Comparison of ENCODE assay signal across 23 cellular contexts in genomic region chr16:27901956-27902355, GRCh38.
DNase-seq lines count a peak whose midpoint lies in the region; ATAC-seq, FAIRE-seq and TF ChIP-seq lines count a peak whose summit lies in the region.
"Had no signal": no experiment of that assay in that cellular context is flagged by ENCODE, and none has a peak within 500 bp of the region (broad histone marks: within the 10 kb centered on the region; RNA-seq: fewer than 3 reads in every experiment).

No MANE protein-coding gene starts in this region.

- H3K14ac ChIP-seq in H1 (ENCODE audit: insufficient read length) = no peak overlapping the region

- BruUV-seq in Calu3 (replicated peaks; lab: Mats Ljungman, UMichigan) = no TSS peak

- H3K36me3 ChIP-seq in H1 (ENCODE audit: control insufficient read depth in 2 of 4, insufficient read depth in 4 of 4, low read length in 3 of 4) (no peaks in the 10 kb centered on the region), spleen (no peaks in the 10 kb centered on the region)
- H3K36me3 ChIP-seq: BE2C, BLaER1 had no signal

- H2BK12ac ChIP-seq in H1 (ENCODE audit: low read depth, low read length) = no peak overlapping the region

- 95% methylated on average over 7 of the region's 8 CpGs; no CpG with 5 or more reads in 1 of the 2 experiments for WGBS in H1 (ENCODE audit: extremely low coverage in 1 of 2, insufficient coverage in 1 of 2, insufficient read length in 1 of 2, insufficient replicate concordance in 2 of 2, low coverage in 1 of 2, low lambda C conversion rate in 2 of 2, missing lambda C conversion rate in 1 of 2), 2 experiments
- 75 to 83% (median 82%) methylated on average over 8 of the region's 8 CpGs for WGBS in spleen, 5 donors

- H3K4me3 Mint-ChIP-seq in activated CD8-positive, alpha-beta T cell treated with anti-CD3 and anti-CD28 coated beads, Interleukin-2, amount 10 ng/mL, durations not matched to agents 7 days and 5 days = no peak overlapping the region
- H3K4me3 Mint-ChIP-seq in activated CD8-positive, alpha-beta T cell treated with anti-CD3 and anti-CD28 coated beads for 36 hours = no peak overlapping the region
- no peak overlapping the region for H3K4me3 Mint-ChIP-seq in Calu3 (ENCODE audit: low read depth, unreplicated experiment)
- H3K4me3 Mint-ChIP-seq: CD14-positive monocyte; CD4-positive, alpha-beta memory T cell; CD4-positive, CD25-positive, alpha-beta regulatory T cell; CD8-positive, alpha-beta memory T cell had no signal

- POLR2A ChIA-PET in activated CD8-positive, alpha-beta T cell treated with anti-CD3 and anti-CD28 coated beads, Interleukin-2, amount 10 ng/mL, durations not matched to agents 7 days and 5 days (lab: Charles Lee) = no interaction called here
- POLR2A ChIA-PET in activated CD8-positive, alpha-beta T cell treated with anti-CD3 and anti-CD28 coated beads for 36 hours (lab: Charles Lee) = no interaction called here
- POLR2A ChIA-PET in H1 (lab: Charles Lee; ENCODE audit: partially characterized antibody) = no interaction called here

- CTCF ChIA-PET in activated CD8-positive, alpha-beta T cell treated with anti-CD3 and anti-CD28 coated beads, Interleukin-2, amount 10 ng/mL, durations not matched to agents 7 days and 5 days (lab: Charles Lee) = no interaction called here
- CTCF ChIA-PET in activated CD8-positive, alpha-beta T cell treated with anti-CD3 and anti-CD28 coated beads for 36 hours (lab: Charles Lee) = no interaction called here
- CTCF ChIA-PET in H1 (lab: Charles Lee; ENCODE audit: partially characterized antibody) = interaction anchor here (1.6 kb wide), 1 partner anchor 8 kb away, joined by 3 read pairs; no protein-coding TSS in a partner anchor
- CTCF ChIA-PET in Calu3 (lab: Charles Lee) = no interaction called here

- H3K27me3 Mint-ChIP-seq in activated CD8-positive, alpha-beta T cell treated with anti-CD3 and anti-CD28 coated beads, Interleukin-2, amount 10 ng/mL, durations not matched to agents 7 days and 5 days (ENCODE audit: low read depth) = peaks cover 3% of the 10 kb centered on the region
- H3K27me3 Mint-ChIP-seq in activated CD8-positive, alpha-beta T cell treated with anti-CD3 and anti-CD28 coated beads for 36 hours = peaks cover 8% of the 10 kb centered on the region
- peaks cover 89% of the 10 kb centered on the region for H3K27me3 Mint-ChIP-seq in Calu3 (ENCODE audit: unreplicated experiment)

- H3K23ac ChIP-seq in H1 (ENCODE audit: insufficient read length) = no peak overlapping the region

- no peak overlapping the region for H3K18ac ChIP-seq in H1 (ENCODE audit: extremely low read depth, low read length)

- no peak for TF ChIP-seq RAD21 in H1 (IDR thresholded peaks at IDR 0.05 in 1 of 2, conservative IDR thresholded peaks at IDR 0.05 in 1 of 2; ENCODE audit: low read depth in 2 of 2, low read length in 2 of 2)

- DNase-seq in activated CD8-positive, alpha-beta T cell treated with anti-CD3 and anti-CD28 coated beads, Interleukin-2, amount 10 ng/mL, durations not matched to agents 7 days and 5 days = no peak
- DNase-seq in activated CD8-positive, alpha-beta T cell treated with anti-CD3 and anti-CD28 coated beads for 36 hours = no peak
- no peak for DNase-seq in H1 (ENCODE audit: low read depth in 1 of 2, low spot score in 2 of 2)
- DNase-seq in spleen = peak; percentile 56
- DNase-seq in Calu3 = no peak
- DNase-seq: AML-193; BE2C; C1 segment of cervical spinal cord; CD4-positive, alpha-beta memory T cell; CD4-positive, CD25-positive, alpha-beta regulatory T cell; CD8-positive, alpha-beta memory T cell; COR-L47; DMS79 treated with DMSO at 0.1 percent for 48 hours; GF-D8 had no signal

- 0 out of 2 replicates have a peak overlapping the region, but pooled peaks have one; percentile 3 for H2BK15ac ChIP-seq in H1 (ENCODE audit: low read length)

- FAIRE-seq in H1 (lab: Jason Lieb, UNC) = no peak
- FAIRE-seq: A549, D721Med, G401.6, GM12891, GM19239 had no signal

- no peak for TF ChIP-seq POLR2A in H1 (IDR thresholded peaks at IDR 0.05; ENCODE audit: control extremely low read depth in 1 of 2, low read depth in 2 of 2, low read length in 2 of 2)
- TF ChIP-seq POLR2A in spleen (IDR thresholded peaks at IDR 0.05) = no peak

- no peak for ATAC-seq in activated CD8-positive, alpha-beta T cell treated with anti-CD3 and anti-CD28 coated beads, Interleukin-2, amount 10 ng/mL, durations not matched to agents 7 days and 5 days
- no peak for ATAC-seq in activated CD8-positive, alpha-beta T cell treated with anti-CD3 and anti-CD28 coated beads for 36 hours
- no peak for ATAC-seq in HG02938 (IDR thresholded peaks at IDR 0.05; ENCODE audit: unreplicated experiment)
- ATAC-seq: A549 had no signal

- H2BK120ac ChIP-seq in H1 (replicated peaks; ENCODE audit: low read depth, low read length) = no peak overlapping the region

- intact Hi-C loops in activated CD8-positive, alpha-beta T cell treated with anti-CD3 and anti-CD28 coated beads for 36 hours (cut with micrococcal nuclease) = no loop called here
- intact Hi-C loops in spleen (cut with DNase I; ENCODE audit: low total_unique reads) = no loop called here
- intact Hi-C loops in Calu3 (cut with micrococcal nuclease; ENCODE audit: unreplicated experiment) = no loop called here

- H2BK20ac ChIP-seq in H1 (ENCODE audit: low read length) = no peak overlapping the region

- H3K9ac ChIP-seq in H1 (replicated peaks in 1 of 4; ENCODE audit: extremely low read depth in 1 of 4, low read depth in 3 of 4, low read length in 3 of 4) = no peak overlapping the region
- H3K9ac ChIP-seq: BLaER1 had no signal

- H3K27ac ChIP-seq in H1 (ENCODE audit: low read depth, low read length) (no peak overlapping the region), spleen (no peak overlapping the region)
- H3K27ac ChIP-seq: 22Rv1, A549, BLaER1 had no signal

- TF ChIP-seq CTCF in activated CD8-positive, alpha-beta T cell treated with anti-CD3 and anti-CD28 coated beads for 36 hours (IDR thresholded peaks at IDR 0.05) = no peak
- TF ChIP-seq CTCF in H1 (IDR thresholded peaks at IDR 0.05; ENCODE audit: control extremely low read depth in 1 of 3, insufficient read depth in 1 of 3, low read depth in 1 of 3, low read length in 3 of 3) = no peak
- TF ChIP-seq CTCF in spleen (IDR thresholded peaks at IDR 0.05 in 8 of 11, conservative IDR thresholded peaks at IDR 0.05 in 3 of 11) = no peak
- no peak for TF ChIP-seq CTCF in Calu3 (IDR thresholded peaks at IDR 0.05; ENCODE audit: unreplicated experiment)

- H2BK5ac ChIP-seq in H1 (ENCODE audit: low read depth, low read length) = no peak overlapping the region

- no peaks in the 10 kb centered on the region for H3K9me3 Mint-ChIP-seq in activated CD8-positive, alpha-beta T cell treated with anti-CD3 and anti-CD28 coated beads, Interleukin-2, amount 10 ng/mL, durations not matched to agents 7 days and 5 days (ENCODE audit: insufficient read depth)
- H3K9me3 Mint-ChIP-seq in activated CD8-positive, alpha-beta T cell treated with anti-CD3 and anti-CD28 coated beads for 36 hours = no peaks in the 10 kb centered on the region
- no peaks in the 10 kb centered on the region for H3K9me3 Mint-ChIP-seq in Calu3 (ENCODE audit: low read depth, unreplicated experiment)

- H4K20me1 ChIP-seq in H1 (replicated peaks in 1 of 2; ENCODE audit: control insufficient read depth in 1 of 2, insufficient read depth in 2 of 2, low read length in 2 of 2) = no peaks in the 10 kb centered on the region
- H4K20me1 ChIP-seq: BLaER1 had no signal

- H3K9me3 ChIP-seq in H1 (ENCODE audit: insufficient read depth in 2 of 2, low read depth in 1 of 2, low read length in 1 of 2) = no peaks in the 10 kb centered on the region
- H3K9me3 ChIP-seq in spleen = peaks cover 0 to 4% (median under 1%) of the 10 kb centered on the region in 8 donors
- H3K9me3 ChIP-seq: A549, BE2C, BLaER1 had no signal

- H3K79me2 ChIP-seq in H1 (ENCODE audit: control insufficient read depth in 1 of 2, insufficient read depth in 2 of 2, low read length in 2 of 2) = no peaks in the 10 kb centered on the region

- H3K4ac ChIP-seq in H1 (replicated peaks; ENCODE audit: insufficient read length, low read depth, low read length) = no peak overlapping the region

- H4K91ac ChIP-seq in H1 (replicated peaks; ENCODE audit: insufficient read length, low read length) = no peak overlapping the region

- H3K4me1 ChIP-seq in H1 (replicated peaks in 1 of 4; ENCODE audit: control insufficient read depth in 3 of 4, insufficient read depth in 4 of 4, low read length in 3 of 4) (no peaks in the 10 kb centered on the region), spleen (no peaks in the 10 kb centered on the region)
- H3K4me1 ChIP-seq: A549, BE2C, BLaER1 had no signal

- H2AFZ ChIP-seq in H1 (ENCODE audit: low read length) = no peak overlapping the region

- no peak for TF ChIP-seq EP300 in H1 (IDR thresholded peaks at IDR 0.05; ENCODE audit: borderline replicate concordance in 1 of 2, low read depth in 2 of 2, low read length in 2 of 2)

- no peaks in the 10 kb centered on the region for H3K27me3 ChIP-seq in H1 (replicated peaks in 1 of 4; ENCODE audit: control insufficient read depth in 3 of 4, extremely low read depth in 1 of 4, insufficient read depth in 3 of 4, low read length in 3 of 4)
- peaks cover 0 to 27% (median 0%) of the 10 kb centered on the region in 7 donors for H3K27me3 ChIP-seq in spleen (replicated peaks in 1 of 7)
- H3K27me3 ChIP-seq: BLaER1 had no signal

- no peak overlapping the region for H3K56ac ChIP-seq in H1 (replicated peaks; ENCODE audit: insufficient read length, low read depth, low read length)

- no peaks in the 10 kb centered on the region for H3K79me1 ChIP-seq in H1 (ENCODE audit: low read depth, low read length)

- H4K8ac ChIP-seq in H1 (ENCODE audit: extremely low read depth, insufficient read depth, low read length) = no peak overlapping the region

- no peak overlapping the region for H3K4me3 ChIP-seq in H1 (ENCODE audit: extremely low read depth in 1 of 4, insufficient read depth in 2 of 4, low read depth in 3 of 4, low read length in 4 of 4)
- no peak overlapping the region for H3K4me3 ChIP-seq in spleen
- H3K4me3 ChIP-seq: A549, BLaER1 had no signal

- no peak overlapping the region for H2AK5ac ChIP-seq in H1 (ENCODE audit: low read depth, low read length)

- H3K23me2 ChIP-seq in H1 (ENCODE audit: low read depth, low read length) = no peaks in the 10 kb centered on the region

- H3K27ac Mint-ChIP-seq in activated CD8-positive, alpha-beta T cell treated with anti-CD3 and anti-CD28 coated beads, Interleukin-2, amount 10 ng/mL, durations not matched to agents 7 days and 5 days = peak overlapping the region; percentile 39
- H3K27ac Mint-ChIP-seq in activated CD8-positive, alpha-beta T cell treated with anti-CD3 and anti-CD28 coated beads for 36 hours = no peak overlapping the region
- H3K27ac Mint-ChIP-seq in Calu3 (ENCODE audit: unreplicated experiment) = no peak overlapping the region
- H3K27ac Mint-ChIP-seq: CD14-positive monocyte; CD4-positive, alpha-beta memory T cell had no signal

- H3K36me3 Mint-ChIP-seq in activated CD8-positive, alpha-beta T cell treated with anti-CD3 and anti-CD28 coated beads, Interleukin-2, amount 10 ng/mL, durations not matched to agents 7 days and 5 days (ENCODE audit: low read depth) = no peaks in the 10 kb centered on the region
- no peaks in the 10 kb centered on the region for H3K36me3 Mint-ChIP-seq in activated CD8-positive, alpha-beta T cell treated with anti-CD3 and anti-CD28 coated beads for 36 hours (ENCODE audit: low read depth)
- H3K36me3 Mint-ChIP-seq in Calu3 (ENCODE audit: insufficient read depth, unreplicated experiment) = no peaks in the 10 kb centered on the region
- H3K36me3 Mint-ChIP-seq: CD14-positive monocyte; CD4-positive, alpha-beta memory T cell; CD4-positive, CD25-positive, alpha-beta regulatory T cell; CD8-positive, alpha-beta memory T cell had no signal

- no peaks in the 10 kb centered on the region for H3K4me1 Mint-ChIP-seq in activated CD8-positive, alpha-beta T cell treated with anti-CD3 and anti-CD28 coated beads, Interleukin-2, amount 10 ng/mL, durations not matched to agents 7 days and 5 days (ENCODE audit: low read depth)
- no peaks in the 10 kb centered on the region for H3K4me1 Mint-ChIP-seq in activated CD8-positive, alpha-beta T cell treated with anti-CD3 and anti-CD28 coated beads for 36 hours (ENCODE audit: low read depth)
- H3K4me1 Mint-ChIP-seq in Calu3 (ENCODE audit: low read depth, unreplicated experiment) = no peaks in the 10 kb centered on the region
- H3K4me1 Mint-ChIP-seq: CD14-positive monocyte; CD4-positive, alpha-beta memory T cell; CD4-positive, CD25-positive, alpha-beta regulatory T cell; CD8-positive, alpha-beta memory T cell had no signal

- no peak overlapping the region for H4K5ac ChIP-seq in H1 (ENCODE audit: insufficient read length, low read depth, low read length)

- no peak overlapping the region for H3K4me2 ChIP-seq in H1 (ENCODE audit: insufficient read depth in 1 of 2, low read depth in 2 of 2, low read length in 2 of 2)
- H3K4me2 ChIP-seq: A549, BLaER1 had no signal
